12 cellular contexts compared by ENCODE assay signal in the genomic region with DNA sequence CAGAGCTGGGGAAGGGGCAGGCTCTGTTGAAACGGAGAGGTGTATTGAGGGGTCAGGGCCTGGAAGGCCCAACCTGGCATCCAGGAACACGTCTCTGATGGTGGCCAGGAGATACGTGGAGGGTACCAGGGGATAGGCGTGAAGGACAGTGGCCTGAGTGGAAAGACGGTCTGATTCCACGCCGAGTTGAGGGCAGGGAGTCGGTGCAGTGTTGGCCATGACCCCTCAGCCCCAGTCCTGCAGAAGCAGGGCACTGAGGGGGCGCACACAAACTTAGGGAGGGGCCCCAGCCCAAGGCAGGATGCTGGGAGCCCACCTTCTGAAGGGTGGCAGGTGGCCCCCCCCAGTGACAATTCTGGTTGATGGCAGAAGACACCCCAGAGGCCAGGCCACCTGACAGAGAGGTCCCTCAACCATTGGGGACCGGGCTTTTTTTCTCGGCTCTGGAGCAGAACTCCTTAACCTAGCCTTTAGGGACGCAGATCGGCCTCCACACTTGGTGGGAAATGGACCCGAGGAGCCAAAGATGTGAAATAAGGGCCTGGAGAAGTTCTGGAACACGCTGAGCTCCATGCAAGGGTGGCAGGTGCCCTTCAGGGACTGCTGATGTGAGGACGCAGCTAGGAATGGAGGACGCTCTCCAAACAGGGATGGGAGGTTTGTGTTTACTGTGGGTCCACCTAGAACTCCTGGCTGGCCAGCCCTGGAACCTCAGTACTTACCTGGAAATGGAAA.
DNase-seq lines count a peak whose midpoint lies in the region; TF ChIP-seq lines count a peak whose summit lies in the region.
"Had no signal": no experiment of that assay in that cellular context is flagged by ENCODE, and none has a peak within 500 bp of the region (broad histone marks: within the 10 kb centered on the region; RNA-seq: fewer than 3 reads in every experiment).

No MANE protein-coding gene starts in this region.

- H3F3A ChIP-seq in GM23248 (ENCODE audit: insufficient read depth), result no peaks in the 10 kb centered on the region

- H3K4me2 ChIP-seq in GM23248 (ENCODE audit: unreplicated experiment), result no peak overlapping the region
- H3K4me2 ChIP-seq: BLaER1 had no signal

- H3K4me3 Mint-ChIP-seq in activated T-cell treated with anti-CD3 and anti-CD28 coated beads, Interleukin-2, amount 50 U/mL, for 24 hours, result no peak overlapping the region

- intact Hi-C loops in posterior vena cava (cut with DNase I), result loop anchor here in 1 of 2 donors (5.0 kb wide), 1 partner anchor 40 kb away; no protein-coding TSS in a partner anchor
- intact Hi-C loops in uterus (cut with DNase I; ENCODE audit: low total_unique reads), result no loop called here

- H3K79me2 ChIP-seq in GM23248 (ENCODE audit: insufficient read depth), result no peaks in the 10 kb centered on the region

- no peaks in the 10 kb centered on the region for H3K4me1 ChIP-seq in uterus
- no peaks in the 10 kb centered on the region for H3K4me1 ChIP-seq in GM23248 (ENCODE audit: insufficient read depth)
- H3K4me1 ChIP-seq: HAP-1 had no signal

- no peaks in the 10 kb centered on the region for H3K36me3 Mint-ChIP-seq in activated T-cell treated with anti-CD3 and anti-CD28 coated beads, Interleukin-2, amount 50 U/mL, for 24 hours (ENCODE audit: low read depth)

- no peak overlapping the region for H3K9ac ChIP-seq in GM23248
- H3K9ac ChIP-seq: BLaER1 had no signal

- no peak for TF ChIP-seq POLR2A in uterus (IDR thresholded peaks at IDR 0.05)

- no peak for TF ChIP-seq CTCF in uterus (IDR thresholded peaks at IDR 0.05)

- peak overlapping the region; percentile 47 for H3K27ac Mint-ChIP-seq in activated T-cell treated with anti-CD3 and anti-CD28 coated beads, Interleukin-2, amount 50 U/mL, for 24 hours

- no peaks in the 10 kb centered on the region for H3K9me2 ChIP-seq in GM23248 (ENCODE audit: insufficient read depth)

- H2AFZ ChIP-seq in GM23248, result no peak overlapping the region

- peaks cover 47% of the 10 kb centered on the region for H3K27me3 Mint-ChIP-seq in activated T-cell treated with anti-CD3 and anti-CD28 coated beads, Interleukin-2, amount 50 U/mL, for 24 hours

- in situ Hi-C loops in GM23248 (cut with MboI), result no loop called here

- H3K9me3 ChIP-seq in uterus, result no peaks in the 10 kb centered on the region
- H3K9me3 ChIP-seq in GM23248 (ENCODE audit: low read depth), result no peaks in the 10 kb centered on the region
- H3K9me3 ChIP-seq: HAP-1 had no signal

- WGBS in GM23248 (ENCODE audit: low coverage in 1 of 2, low lambda C conversion rate in 2 of 2, missing lambda C conversion rate in 2 of 2), 2 experiments, result 85 to 88% methylated on average over 17 of the region's 17 CpGs

- no peaks in the 10 kb centered on the region for H4K20me1 ChIP-seq in GM23248 (ENCODE audit: insufficient read depth)

- no peaks in the 10 kb centered on the region for H3K9me3 Mint-ChIP-seq in activated T-cell treated with anti-CD3 and anti-CD28 coated beads, Interleukin-2, amount 50 U/mL, for 24 hours

- H3K4me1 Mint-ChIP-seq in activated T-cell treated with anti-CD3 and anti-CD28 coated beads, Interleukin-2, amount 50 U/mL, for 24 hours (ENCODE audit: low read depth), result peaks cover 32% of the 10 kb centered on the region

- no peak for DNase-seq in activated T-cell treated with anti-CD3 and anti-CD28 coated beads, Interleukin-2, amount 50 U/mL, for 24 hours
- DNase-seq in activated T-cell treated with anti-CD3 and anti-CD28 coated beads, Interleukin-2, amount 50 U/mL, for 1 hour, result no peak
- DNase-seq in inferior parietal cortex (ENCODE audit: extremely low spot score) (peak; percentile 0), posterior vena cava (ENCODE audit: low spot score) (peak; percentile 71), uterus (no peak), NCI-H82 (lab: John Stamatoyannopoulos, UW) (no peak), GM23248 (no peak)
- DNase-seq: 8988T, AML-193, GF-D8 had no signal

- H3K27ac ChIP-seq in uterus (peak overlapping the region; percentile 10 to 52), GM23248 (no peak overlapping the region)
- H3K27ac ChIP-seq: BLaER1 had no signal

- H3K4me3 ChIP-seq in uterus, result no peak overlapping the region
- no peak overlapping the region for H3K4me3 ChIP-seq in GM23248
- H3K4me3 ChIP-seq: BLaER1, HAP-1 had no signal

- no peaks in the 10 kb centered on the region for H3K36me3 ChIP-seq in uterus
- no peaks in the 10 kb centered on the region for H3K36me3 ChIP-seq in GM23248 (ENCODE audit: low read depth)
- H3K36me3 ChIP-seq: BLaER1, HAP-1 had no signal

- H3K27me3 ChIP-seq in uterus (no peaks in the 10 kb centered on the region), GM23248 (replicated peaks; ENCODE audit: insufficient read depth) (peaks cover 9% of the 10 kb centered on the region)

Comparison
In these comparisons a context has a peak if more than half of its experiments do, and no peak if none do; other contexts are left out.
1. DNase-seq: peak in inferior parietal cortex (single experiment) and posterior vena cava (single experiment); none in activated T-cell treated with anti-CD3 and anti-CD28 coated beads, Interleukin-2, amount 50 U/mL, for 24 hours (single experiment), activated T-cell treated with anti-CD3 and anti-CD28 coated beads, Interleukin-2, amount 50 U/mL, for 1 hour (single experiment), uterus (0 of 2), NCI-H82 (single experiment) and GM23248 (single experiment).